13 cellular contexts compared by ENCODE assay signal in genomic region chr6:39312912-39313525, GRCh38. TPM values are rescaled to one million over a fixed set of nuclear protein-coding genes. Genes with fewer than 3 reads are reported as not detected.
DNase-seq lines count a peak whose midpoint lies in the region; ATAC-seq and TF ChIP-seq lines count a peak whose summit lies in the region.
"Had no signal": no experiment of that assay in that cellular context is flagged by ENCODE, and none has a peak within 500 bp of the region (broad histone marks: within the 10 kb centered on the region; RNA-seq: fewer than 3 reads in every experiment).

No MANE protein-coding gene starts in this region.

- H3K27ac Mint-ChIP-seq in WTC11, result no peak overlapping the region
- H3K27ac Mint-ChIP-seq: T-cell had no signal

- H3K27me3 ChIP-seq in HUES48 (ENCODE audit: control insufficient read depth, insufficient read depth, low read length), result peaks cover 55% of the 10 kb centered on the region
- H3K27me3 ChIP-seq in skeletal muscle tissue (ENCODE audit: control insufficient read depth in 3 of 3, insufficient read depth in 3 of 3, low read length in 3 of 3), result peaks cover 31 to 61% (median 47%) of the 10 kb centered on the region in 3 donors

- H3K9ac ChIP-seq in HUES48 (ENCODE audit: low read depth, low read length), result 0 out of 2 replicates have a peak overlapping the region, but pooled peaks have one; percentile 20
- peak overlapping the region in 1 of 3 donors; percentile 40 for H3K9ac ChIP-seq in skeletal muscle tissue (ENCODE audit: low read depth in 1 of 3, low read length in 3 of 3)

- DNase-seq in WTC11 (ENCODE audit: low spot score) (peak; percentile 30), NCI-H2171 treated with DMSO at 0.1 percent for 48 hours (lab: John Stamatoyannopoulos, UW) (no peak)
- DNase-seq: amniotic stem cell; NCI-H1092; NK-92 treated with Interleukin-12 subunit alpha and Interleukin-12 subunit beta, amount 100 ng/mL, for 24 hours; T-cell had no signal

- H3K4me1 ChIP-seq in HUES48 (ENCODE audit: control insufficient read depth, insufficient read depth, low read length), result no peaks in the 10 kb centered on the region
- peaks cover 11 to 18% (median 16%) of the 10 kb centered on the region in 3 donors for H3K4me1 ChIP-seq in skeletal muscle tissue (ENCODE audit: control insufficient read depth in 3 of 3, insufficient read depth in 3 of 3, low read length in 3 of 3)

- H3K36me3 Mint-ChIP-seq in WTC11, result no peaks in the 10 kb centered on the region
- H3K36me3 Mint-ChIP-seq: T-cell had no signal

- H3K9me3 Mint-ChIP-seq in WTC11, result peaks cover 4% of the 10 kb centered on the region
- H3K9me3 Mint-ChIP-seq: T-cell had no signal

- CTCF ChIA-PET in WTC11 (lab: Charles Lee), result interaction anchor here (0.6 to 3.5 kb wide), 14 partner anchors 11 to 1275 kb away, joined by 3 to 37 read pairs (median 5); partner anchors contain the start of gene SAYSD1

- H3K27me3 Mint-ChIP-seq in WTC11 (ENCODE audit: low read depth), result peaks cover 75% of the 10 kb centered on the region

- TF ChIP-seq CTCF in WTC11 (IDR thresholded peaks at IDR 0.05), result no peak

- H3K4me1 Mint-ChIP-seq in WTC11, result peaks cover 2% of the 10 kb centered on the region

- H3K27ac ChIP-seq in HUES48 (ENCODE audit: low read depth, low read length) (no peak overlapping the region), skeletal muscle tissue (ENCODE audit: low read depth, low read length) (no peak overlapping the region)
- H3K27ac ChIP-seq: neutrophil had no signal

- no peaks in the 10 kb centered on the region for H3K36me3 ChIP-seq in HUES48 (ENCODE audit: control insufficient read depth, insufficient read depth, low read length)
- no peaks in the 10 kb centered on the region for H3K36me3 ChIP-seq in skeletal muscle tissue (ENCODE audit: control insufficient read depth in 3 of 3, insufficient read depth in 3 of 3, low read length in 3 of 3)
- H3K36me3 ChIP-seq: neutrophil had no signal

- ATAC-seq in WTC11 (peak; percentile 8), GM19035 (IDR thresholded peaks at IDR 0.05; ENCODE audit: unreplicated experiment) (no peak), HG03521 (IDR thresholded peaks at IDR 0.05; ENCODE audit: unreplicated experiment) (no peak), HG03442 (IDR thresholded peaks at IDR 0.05; ENCODE audit: unreplicated experiment) (no peak)
- ATAC-seq: T-cell had no signal

- peak overlapping the region; percentile 70 for H3K4me3 Mint-ChIP-seq in WTC11

- POLR2A ChIA-PET in WTC11 (lab: Charles Lee), result no interaction called here

- H3K9me3 ChIP-seq in HUES48 (ENCODE audit: control insufficient read depth, insufficient read depth, low read length) (no peaks in the 10 kb centered on the region), iPS-18c (ENCODE audit: control insufficient read depth, insufficient read depth, low read length) (no peaks in the 10 kb centered on the region), skeletal muscle tissue (ENCODE audit: control insufficient read depth in 3 of 3, low read length in 3 of 3) (no peaks in the 10 kb centered on the region)
- H3K9me3 ChIP-seq: neutrophil had no signal

- H3K4me3 ChIP-seq in HUES48 (ENCODE audit: low read depth, low read length) (peak overlapping the region; percentile 64), iPS-18c (ENCODE audit: insufficient read depth, low read depth, low read length) (peak overlapping the region; percentile 63), skeletal muscle tissue (ENCODE audit: low read length in 3 of 3) (peak overlapping the region in 2 of 3 donors; percentile 8 to 41)

TF ChIP-seq in WTC11, 78 proteins besides CTCF, POLR2A, EP300 and RAD21:
- TF ChIP-seq SP1 (CRISPR knock-in tag; conservative IDR thresholded peaks at IDR 0.05), result 0 out of 2 replicates have a peak, but pooled peaks have one; percentile 6
- TF ChIP-seq NR2C2 (CRISPR knock-in tag; IDR thresholded peaks at IDR 0.05), result no peak
- TF ChIP-seq KAT7 (CRISPR knock-in tag; IDR thresholded peaks at IDR 0.05; ENCODE audit: borderline replicate concordance), result peak; percentile 80; the same call in 1 of the 2 replicates
- TF ChIP-seq CBFB (CRISPR knock-in tag; IDR thresholded peaks at IDR 0.05; ENCODE audit: low read depth), result no peak

RNA-seq across cellular contexts. Expression of gene KCNK17, which starts 1.2 kb away (rescaled TPM):
- total RNA-seq in WTC11 (2021) (2.1 to 2.9 TPM (median 2.7 TPM) in 3 replicates), skeletal muscle tissue (1.6 TPM)

RNA-seq across cellular contexts. Expression of gene KCNK16, which starts 9.5 kb away (rescaled TPM):
- total RNA-seq in WTC11 (2021), result not detected in 3 replicates
- total RNA-seq in skeletal muscle tissue, result not detected
- total RNA-seq: T-cell had no signal
